In genomic region chr3:150887031-150887430, GRCh38 we compare ENCODE assay signal across 22 cellular contexts. TPM values are rescaled to one million over a fixed set of nuclear protein-coding genes. Genes with fewer than 3 reads are reported as not detected.
DNase-seq lines count a peak whose midpoint lies in the region; ATAC-seq and TF ChIP-seq lines count a peak whose summit lies in the region.
"Had no signal": no experiment of that assay in that cellular context is flagged by ENCODE, and none has a peak within 500 bp of the region (broad histone marks: within the 10 kb centered on the region; RNA-seq: fewer than 3 reads in every experiment).

No MANE protein-coding gene starts in this region.

- H3K14ac ChIP-seq in trophoblast cell (ENCODE audit: low read length), result no peak overlapping the region

- no peak for TF ChIP-seq POLR2A in sigmoid colon (IDR thresholded peaks at IDR 0.05)

- intact Hi-C loops in activated CD8-positive, alpha-beta T cell treated with anti-CD3 and anti-CD28 coated beads for 36 hours (cut with micrococcal nuclease), result no loop called here
- intact Hi-C loops in sigmoid colon (cut with DNase I), result no loop called here

- H3K9me2 ChIP-seq in GM23248 (ENCODE audit: insufficient read depth), result no peaks in the 10 kb centered on the region
- H3K9me2 ChIP-seq: SK-N-SH had no signal

- H3K27ac ChIP-seq in GM23248, result no peak overlapping the region
- H3K27ac ChIP-seq in trophoblast cell (ENCODE audit: low read depth, low read length), result no peak overlapping the region
- no peak overlapping the region for H3K27ac ChIP-seq in sigmoid colon
- H3K27ac ChIP-seq: PC-9 had no signal

- H3K4me1 ChIP-seq in GM23248 (ENCODE audit: insufficient read depth) (no peaks in the 10 kb centered on the region), trophoblast cell (ENCODE audit: control insufficient read depth in 1 of 2, insufficient read depth in 2 of 2, low read length in 2 of 2) (no peaks in the 10 kb centered on the region), sigmoid colon (no peaks in the 10 kb centered on the region)

- peaks cover 9% of the 10 kb centered on the region for H3K27me3 Mint-ChIP-seq in activated CD8-positive, alpha-beta T cell treated with anti-CD3 and anti-CD28 coated beads for 36 hours

- TF ChIP-seq EP300 in sigmoid colon (IDR thresholded peaks at IDR 0.05), result no peak

- H3K36me3 ChIP-seq in GM23248 (ENCODE audit: low read depth) (no peaks in the 10 kb centered on the region), trophoblast cell (ENCODE audit: control insufficient read depth in 1 of 2, insufficient read depth in 2 of 2, low read length in 2 of 2) (no peaks in the 10 kb centered on the region), sigmoid colon (no peaks in the 10 kb centered on the region)
- H3K36me3 ChIP-seq: MG63 had no signal

- no peak overlapping the region for H2BK12ac ChIP-seq in trophoblast cell (ENCODE audit: low read length)

- no peaks in the 10 kb centered on the region for H3K36me3 Mint-ChIP-seq in activated CD8-positive, alpha-beta T cell treated with anti-CD3 and anti-CD28 coated beads for 36 hours (ENCODE audit: low read depth)
- H3K36me3 Mint-ChIP-seq: IgD-negative memory B cell had no signal

- no peak overlapping the region for H3K9ac ChIP-seq in GM23248
- no peak overlapping the region for H3K9ac ChIP-seq in trophoblast cell (ENCODE audit: low read length)
- H3K9ac ChIP-seq: SK-N-SH had no signal

- H3K23ac ChIP-seq in trophoblast cell (ENCODE audit: low read length), result no peak overlapping the region

- no peaks in the 10 kb centered on the region for H4K20me1 ChIP-seq in GM23248 (ENCODE audit: insufficient read depth)

- H3K27ac Mint-ChIP-seq in activated CD8-positive, alpha-beta T cell treated with anti-CD3 and anti-CD28 coated beads for 36 hours, result no peak overlapping the region
- H3K27ac Mint-ChIP-seq: CD4-positive, CD25-positive, alpha-beta regulatory T cell; IgD-negative memory B cell had no signal

- no peak overlapping the region for H4K91ac ChIP-seq in trophoblast cell (ENCODE audit: low read depth, low read length)

- no peak overlapping the region for H2AFZ ChIP-seq in GM23248
- no peak overlapping the region for H2AFZ ChIP-seq in trophoblast cell (ENCODE audit: insufficient read depth, low read length, poor library complexity)
- H2AFZ ChIP-seq: PC-9 had no signal

- H3K79me2 ChIP-seq in GM23248 (ENCODE audit: insufficient read depth), result no peaks in the 10 kb centered on the region
- H3K79me2 ChIP-seq in trophoblast cell (ENCODE audit: control insufficient read depth, insufficient read depth, low read length, poor library complexity), result no peaks in the 10 kb centered on the region

- H3K4me3 Mint-ChIP-seq in activated CD8-positive, alpha-beta T cell treated with anti-CD3 and anti-CD28 coated beads for 36 hours, result no peak overlapping the region
- H3K4me3 Mint-ChIP-seq: CD4-positive, CD25-positive, alpha-beta regulatory T cell had no signal

- H3K27me3 ChIP-seq in GM23248 (replicated peaks; ENCODE audit: insufficient read depth) (peaks cover 31% of the 10 kb centered on the region), trophoblast cell (ENCODE audit: insufficient read depth, low read length) (no peaks in the 10 kb centered on the region), sigmoid colon (no peaks in the 10 kb centered on the region)

- 71 to 73% methylated on average over 2 of the region's 2 CpGs for WGBS in GM23248 (ENCODE audit: low coverage in 1 of 2, low lambda C conversion rate in 2 of 2, missing lambda C conversion rate in 2 of 2), 2 experiments
- WGBS in trophoblast cell (ENCODE audit: extremely low coverage, insufficient coverage, insufficient read length), result no CpG with 5 or more reads among the region's 2 CpGs
- WGBS in sigmoid colon, 2 donors, result 96 to 98% methylated on average over 2 of the region's 2 CpGs

- no peak overlapping the region for H2BK5ac ChIP-seq in trophoblast cell (ENCODE audit: low read depth, low read length, poor library complexity)

- no peak for ATAC-seq in activated CD8-positive, alpha-beta T cell treated with anti-CD3 and anti-CD28 coated beads for 36 hours

- TF ChIP-seq CTCF in epithelial cell of esophagus (IDR thresholded peaks at IDR 0.05; ENCODE audit: insufficient read depth, low read depth, low read length, missing control alignments), result no peak
- TF ChIP-seq CTCF in activated CD8-positive, alpha-beta T cell treated with anti-CD3 and anti-CD28 coated beads for 36 hours (IDR thresholded peaks at IDR 0.05), result no peak
- no peak for TF ChIP-seq CTCF in sigmoid colon (IDR thresholded peaks at IDR 0.05)

- H3K18ac ChIP-seq in trophoblast cell (ENCODE audit: low read length), result no peak overlapping the region

- no peak overlapping the region for H3K4ac ChIP-seq in trophoblast cell (ENCODE audit: low read depth, low read length)

- H4K8ac ChIP-seq in trophoblast cell (ENCODE audit: low read depth, low read length), result no peak overlapping the region

- no peak overlapping the region for H2AK5ac ChIP-seq in trophoblast cell (ENCODE audit: low read length)

- no peaks in the 10 kb centered on the region for H3F3A ChIP-seq in GM23248 (ENCODE audit: insufficient read depth)

- DNase-seq in GM23248 (peak; percentile 23), RPMI7951 (ENCODE audit: low read depth) (peak; percentile 24), epithelial cell of esophagus (ENCODE audit: low read depth) (peak; percentile 30), trophoblast cell (peak; percentile 34 to 80), inferior parietal cortex (ENCODE audit: extremely low spot score) (no peak), sigmoid colon (no peak)
- DNase-seq in activated CD8-positive, alpha-beta T cell treated with anti-CD3 and anti-CD28 coated beads for 36 hours, result no peak
- DNase-seq: CD4-positive, CD25-positive, alpha-beta regulatory T cell; COR-L47; DMS79; GOT3; HCEC 1CT; MG63; NCI-H1417 treated with DMSO at 0.1 percent for 48 hours; NCI-H187; NCI-H446 treated with DMSO at 0.1 percent for 48 hours; PC-9; SIG-M5; SK-N-SH had no signal

- in situ Hi-C loops in GM23248 (cut with MboI), result no loop called here

- H3K4me2 ChIP-seq in GM23248 (ENCODE audit: unreplicated experiment), result no peak overlapping the region
- no peak overlapping the region for H3K4me2 ChIP-seq in trophoblast cell (ENCODE audit: low read length)
- H3K4me2 ChIP-seq: PC-9, SK-N-SH had no signal

- no peaks in the 10 kb centered on the region for H3K79me1 ChIP-seq in trophoblast cell (ENCODE audit: low read length)

- H3K4me3 ChIP-seq in GM23248, result no peak overlapping the region
- no peak overlapping the region for H3K4me3 ChIP-seq in epithelial cell of esophagus (ENCODE audit: low read length)
- no peak overlapping the region for H3K4me3 ChIP-seq in trophoblast cell (ENCODE audit: low read depth, low read length)
- no peak overlapping the region for H3K4me3 ChIP-seq in sigmoid colon
- H3K4me3 ChIP-seq: MG63, PC-9 had no signal

- no peak overlapping the region for H2BK120ac ChIP-seq in trophoblast cell (ENCODE audit: insufficient read depth, low read length, poor library complexity)

- POLR2A ChIA-PET in activated CD8-positive, alpha-beta T cell treated with anti-CD3 and anti-CD28 coated beads for 36 hours (lab: Charles Lee), result no interaction called here

- H3K9me3 ChIP-seq in GM23248 (ENCODE audit: low read depth) (no peaks in the 10 kb centered on the region), trophoblast cell (ENCODE audit: insufficient read depth, low read depth, low read length) (peaks cover 2% of the 10 kb centered on the region), sigmoid colon (no peaks in the 10 kb centered on the region)
- H3K9me3 ChIP-seq: MG63, SK-N-SH had no signal

- CTCF ChIA-PET in activated CD8-positive, alpha-beta T cell treated with anti-CD3 and anti-CD28 coated beads for 36 hours (lab: Charles Lee), result no interaction called here

- peaks cover 4% of the 10 kb centered on the region for H3K9me3 Mint-ChIP-seq in activated CD8-positive, alpha-beta T cell treated with anti-CD3 and anti-CD28 coated beads for 36 hours

- no peaks in the 10 kb centered on the region for H3K4me1 Mint-ChIP-seq in activated CD8-positive, alpha-beta T cell treated with anti-CD3 and anti-CD28 coated beads for 36 hours (ENCODE audit: low read depth)
- H3K4me1 Mint-ChIP-seq: CD4-positive, CD25-positive, alpha-beta regulatory T cell; IgD-negative memory B cell had no signal

- H4K12ac ChIP-seq in trophoblast cell (ENCODE audit: low read depth, low read length), result no peak overlapping the region

RNA-seq across cellular contexts. Expression of gene MINDY4B, which starts 18.2 kb away (rescaled TPM):
- total RNA-seq in GM23248 (2014; rRNA removed; shearing (Covaris generic)), result not detected in 2 replicates
- not detected in 2 replicates for polyA plus RNA-seq in GM23248 (2016; fragmentation: Nextera tagmentation; extraction: Ambion mirVana)
- total RNA-seq in RPMI7951 (2014; rRNA removed; shearing (Covaris generic)), result not detected in 2 replicates
- polyA plus RNA-seq in trophoblast cell (2013), result not detected in 2 replicates
- total RNA-seq in activated CD8-positive, alpha-beta T cell treated with anti-CD3 and anti-CD28 coated beads for 36 hours, result not detected
- not detected for total RNA-seq in sigmoid colon
- not detected for polyA plus RNA-seq in sigmoid colon
- total RNA-seq: CD4-positive, CD25-positive, alpha-beta regulatory T cell; G401; PC-9 had no signal
- polyA plus RNA-seq: BJ; CD4-positive, CD25-positive, alpha-beta regulatory T cell; IgD-negative memory B cell; SK-N-SH had no signal

Comparison
In these comparisons a context has a peak if more than half of its experiments do, and no peak if none do; other contexts are left out.
1. DNase-seq: peak in GM23248 (single experiment), RPMI7951 (single experiment), epithelial cell of esophagus (single experiment) and trophoblast cell (2 of 2); none in inferior parietal cortex (single experiment), activated CD8-positive, alpha-beta T cell treated with anti-CD3 and anti-CD28 coated beads for 36 hours (single experiment) and sigmoid colon (single experiment).